28 cellular contexts compared by ENCODE assay signal in the genomic region with DNA sequence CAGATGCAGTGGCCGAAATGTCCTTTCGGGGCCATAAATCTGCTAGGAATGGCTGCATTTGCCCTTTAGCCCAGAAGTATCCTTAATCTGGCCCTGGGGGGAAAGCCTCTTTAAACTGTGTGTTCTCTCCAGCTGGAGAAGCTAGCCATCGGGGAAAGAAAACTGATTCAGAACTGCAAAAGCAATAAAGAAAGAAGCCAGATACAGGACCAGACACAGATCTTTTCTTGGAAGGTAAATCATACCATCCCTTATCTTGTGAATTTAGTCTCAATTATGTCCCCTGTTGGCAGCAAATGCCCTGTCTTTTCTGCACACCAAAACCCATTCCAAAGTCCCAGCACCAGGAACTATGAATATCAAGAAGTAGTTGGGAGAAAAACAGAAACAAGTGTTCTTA. TPM values are rescaled to one million over a fixed set of nuclear protein-coding genes. Genes with fewer than 3 reads are reported as not detected.
"Had no signal": no experiment of that assay in that cellular context is flagged by ENCODE, and none has a peak within 500 bp of the region (broad histone marks: within the 10 kb centered on the region; RNA-seq: fewer than 3 reads in every experiment).

No MANE protein-coding gene starts in this region.

- ATAC-seq: activated T-cell treated with anti-CD3 and anti-CD28 coated beads, Interleukin-2, amount 50 U/mL, for 72 hours; Panc1; Right ventricle myocardium inferior had no signal

- H3K9me3 Mint-ChIP-seq: activated naive CD4-positive, alpha-beta T cell treated with anti-CD3 and anti-CD28 coated beads, Interleukin-2, amount 10 ng/mL, durations not matched to agents 7 days and 5 days; activated naive CD8-positive, alpha-beta T cell treated with anti-CD3 and anti-CD28 coated beads for 36 hours; activated T-cell treated with anti-CD3 and anti-CD28 coated beads, Interleukin-2, amount 50 U/mL, for 72 hours; activated T-helper 2 cell treated with anti-CD3 and anti-CD28 coated beads, Interferon-gamma antibody, Interleukin-2, Interleukin-4, amounts not matched to agents 10 μg/mL and 5 μg/mL and 100 μg/mL, durations not matched to agents 14 hours and 24 hours and 36 hours; T-helper 1 cell treated with Interleukin-12 subunit alpha and Interleukin-12 subunit beta and Interleukin-4 antibody, amounts not matched to agents 30 μg/mL and 1 μg/mL, for 36 hours; WTC11 had no signal

- DNase-seq: activated CD4-positive, alpha-beta T cell treated with anti-CD3 and anti-CD28 coated beads for 48 hours; activated CD4-positive, alpha-beta T cell treated with anti-CD3 and anti-CD28 coated beads, Interleukin-2, amount 50 U/mL, for 48 hours; activated CD4-positive, CD25-positive, alpha-beta regulatory T cell treated with anti-CD3 and anti-CD28 coated beads, Interleukin-2, amount 50 U/mL, for 72 hours; activated gamma-delta T cell treated with Interleukin-2 at 50 U/mL for 16 hours; activated naive CD4-positive, alpha-beta T cell treated with anti-CD3 and anti-CD28 coated beads, Interleukin-2, amount 10 ng/mL, durations not matched to agents 7 days and 5 days; activated naive CD8-positive, alpha-beta T cell treated with anti-CD3 and anti-CD28 coated beads for 36 hours; activated T-cell treated with anti-CD3 and anti-CD28 coated beads, Interleukin-2, amount 50 U/mL, for 72 hours; aorta; caudate nucleus; MV-4-11; NCI-H1092 treated with DMSO at 0.1 percent for 48 hours; NCI-H1417 treated with DMSO at 0.1 percent for 48 hours; NCI-H1694 treated with DMSO at 0.1 percent for 48 hours; NCI-H2029 treated with DMSO at 0.1 percent for 48 hours; NCI-H345; NCI-H510A; NCI-H526 treated with DMSO at 0.1 percent for 48 hours; NCI-H82; RPMI8226 had no signal

- H3K27me3 ChIP-seq: breast epithelium had no signal

- H3K36me3 Mint-ChIP-seq: activated naive CD4-positive, alpha-beta T cell treated with anti-CD3 and anti-CD28 coated beads, Interleukin-2, amount 10 ng/mL, durations not matched to agents 7 days and 5 days; activated naive CD8-positive, alpha-beta T cell treated with anti-CD3 and anti-CD28 coated beads for 36 hours; WTC11 had no signal

- H3K4me1 Mint-ChIP-seq: activated naive CD4-positive, alpha-beta T cell treated with anti-CD3 and anti-CD28 coated beads, Interleukin-2, amount 10 ng/mL, durations not matched to agents 7 days and 5 days; activated naive CD8-positive, alpha-beta T cell treated with anti-CD3 and anti-CD28 coated beads for 36 hours had no signal

- H3K4me3 ChIP-seq: breast epithelium had no signal

- H3K27ac Mint-ChIP-seq: activated naive CD8-positive, alpha-beta T cell treated with anti-CD3 and anti-CD28 coated beads for 36 hours; activated T-cell treated with anti-CD3 and anti-CD28 coated beads, Interleukin-2, amount 50 U/mL, for 72 hours; activated T-helper 2 cell treated with anti-CD3 and anti-CD28 coated beads, Interferon-gamma antibody, Interleukin-2, Interleukin-4, amounts not matched to agents 10 μg/mL and 5 μg/mL and 100 μg/mL, durations not matched to agents 14 hours and 24 hours and 36 hours; T-helper 1 cell treated with Interleukin-12 subunit alpha and Interleukin-12 subunit beta and Interleukin-4 antibody, amounts not matched to agents 30 μg/mL and 1 μg/mL, for 36 hours; WTC11 had no signal

- H3K9me3 ChIP-seq: breast epithelium had no signal

- H3K4me1 ChIP-seq: breast epithelium had no signal

- H3K27ac ChIP-seq: breast epithelium, KMS-11 had no signal

- H3K36me3 ChIP-seq: breast epithelium had no signal

- H3K4me3 Mint-ChIP-seq: activated naive CD4-positive, alpha-beta T cell treated with anti-CD3 and anti-CD28 coated beads, Interleukin-2, amount 10 ng/mL, durations not matched to agents 7 days and 5 days; activated naive CD8-positive, alpha-beta T cell treated with anti-CD3 and anti-CD28 coated beads for 36 hours; activated T-cell treated with anti-CD3 and anti-CD28 coated beads, Interleukin-2, amount 50 U/mL, for 72 hours; T-helper 1 cell treated with Interleukin-12 subunit alpha and Interleukin-12 subunit beta and Interleukin-4 antibody, amounts not matched to agents 30 μg/mL and 1 μg/mL, for 36 hours; WTC11 had no signal

- H3K27me3 Mint-ChIP-seq: activated naive CD8-positive, alpha-beta T cell treated with anti-CD3 and anti-CD28 coated beads for 36 hours had no signal

RNA-seq across cellular contexts. Expression of gene C11orf86, which starts 42.6 kb away (rescaled TPM):
- total RNA-seq: activated naive CD8-positive, alpha-beta T cell treated with anti-CD3 and anti-CD28 coated beads for 36 hours; activated T-cell treated with anti-CD3 and anti-CD28 coated beads, Interleukin-2, amount 50 U/mL, for 72 hours; activated T-helper 2 cell treated with anti-CD3 and anti-CD28 coated beads, Interferon-gamma antibody, Interleukin-2, Interleukin-4, amounts not matched to agents 10 μg/mL and 5 μg/mL and 100 μg/mL, durations not matched to agents 14 hours and 24 hours and 36 hours; aorta; breast epithelium; cerebellum; MCF 10A; Right ventricle myocardium inferior had no signal
